9 cellular contexts compared by ENCODE assay signal in the genomic region with DNA sequence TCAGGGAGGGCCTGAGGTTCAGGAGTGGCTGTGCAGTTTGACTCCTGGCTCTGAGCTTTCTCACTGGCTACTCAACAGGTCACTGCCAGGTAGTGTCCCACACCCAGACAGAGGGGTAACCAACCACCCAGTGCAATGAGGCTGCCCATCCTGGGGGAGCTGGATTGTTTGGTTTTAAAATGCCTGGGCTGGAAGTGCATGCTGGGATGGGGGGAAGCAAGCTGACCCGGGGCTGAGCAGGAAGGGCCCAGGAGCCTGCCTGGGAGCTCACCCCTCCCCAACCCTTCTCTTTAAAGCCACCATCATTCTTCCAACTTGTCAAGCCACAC. TPM values are rescaled to one million over a fixed set of nuclear protein-coding genes. Genes with fewer than 3 reads are reported as not detected.
DNase-seq lines count a peak whose midpoint lies in the region; ATAC-seq and FAIRE-seq lines count a peak whose summit lies in the region.
"Had no signal": no experiment of that assay in that cellular context is flagged by ENCODE, and none has a peak within 500 bp of the region (broad histone marks: within the 10 kb centered on the region; RNA-seq: fewer than 3 reads in every experiment).

No MANE protein-coding gene starts in this region.

- H3K27me3 Mint-ChIP-seq in naive thymus-derived CD4-positive, alpha-beta T cell = peaks cover 0 to 24% (median 0%) of the 10 kb centered on the region in 5 donors

- intact Hi-C loops in naive thymus-derived CD4-positive, alpha-beta T cell (cut with micrococcal nuclease) = no loop called here

- no peak for FAIRE-seq in RCC 7860 (lab: Jason Lieb, UNC)

- peaks cover 0 to 24% (median 8%) of the 10 kb centered on the region in 7 donors for H3K4me1 Mint-ChIP-seq in naive thymus-derived CD4-positive, alpha-beta T cell

- peaks cover 7% of the 10 kb centered on the region in 2 donors for H3K4me1 ChIP-seq in naive thymus-derived CD4-positive, alpha-beta T cell (ENCODE audit: control insufficient read depth in 2 of 2, insufficient read depth in 2 of 2, low read length in 2 of 2)

- H3K36me3 Mint-ChIP-seq in naive thymus-derived CD4-positive, alpha-beta T cell = no peaks in the 10 kb centered on the region

- H3K27ac ChIP-seq in angular gyrus (ENCODE audit: low read depth, low read length) = peak overlapping the region; percentile 78
- H3K27ac ChIP-seq in naive thymus-derived CD4-positive, alpha-beta T cell (ENCODE audit: low read depth, low read length) = peak overlapping the region; percentile 56
- H3K27ac ChIP-seq: SK-N-MC had no signal

- peak; percentile 19 for ATAC-seq in GM21825 (IDR thresholded peaks at IDR 0.05; ENCODE audit: unreplicated experiment)
- ATAC-seq in naive thymus-derived CD4-positive, alpha-beta T cell = no peak
- ATAC-seq in GM21367 (IDR thresholded peaks at IDR 0.05; ENCODE audit: unreplicated experiment) = no peak
- ATAC-seq in HG02870 (IDR thresholded peaks at IDR 0.05; ENCODE audit: unreplicated experiment) = no peak

- POLR2A ChIA-PET in naive thymus-derived CD4-positive, alpha-beta T cell (lab: Charles Lee) = interaction anchor here (1.0 to 5.9 kb wide), 10 partner anchors 9 to 87 kb away, joined by 3 to 67 read pairs (median 12); a partner anchor contains a TSS

- CTCF ChIA-PET in naive thymus-derived CD4-positive, alpha-beta T cell (lab: Charles Lee) = interaction anchor here (0.6 to 7.3 kb wide), 16 partner anchors 28 to 425 kb away, joined by 3 to 110 read pairs (median 4); a partner anchor contains a TSS

- DNase-seq in AG08396 (ENCODE audit: low spot score) (peak; percentile 14), RCC 7860 (ENCODE audit: low spot score) (no peak), NCI-H187 (lab: John Stamatoyannopoulos, UW) (no peak)
- DNase-seq in naive thymus-derived CD4-positive, alpha-beta T cell = no peak

- peak overlapping the region; percentile 84 for H3K4me3 ChIP-seq in naive thymus-derived CD4-positive, alpha-beta T cell (ENCODE audit: low read length)
- H3K4me3 ChIP-seq: SK-N-MC had no signal

- H3K4me3 Mint-ChIP-seq in naive thymus-derived CD4-positive, alpha-beta T cell = peak overlapping the region; percentile 89 to 95 (median 92)

- H3K27me3 ChIP-seq in naive thymus-derived CD4-positive, alpha-beta T cell (ENCODE audit: control insufficient read depth in 2 of 2, insufficient read depth in 2 of 2, low read length in 2 of 2) = no peaks in the 10 kb centered on the region

- H3K9me3 Mint-ChIP-seq in naive thymus-derived CD4-positive, alpha-beta T cell = no peaks in the 10 kb centered on the region

- H3K36me3 ChIP-seq in naive thymus-derived CD4-positive, alpha-beta T cell (ENCODE audit: control insufficient read depth in 2 of 3, insufficient read depth in 3 of 3, low read length in 3 of 3) = no peaks in the 10 kb centered on the region

- peak overlapping the region; percentile 38 to 94 (median 83) for H3K27ac Mint-ChIP-seq in naive thymus-derived CD4-positive, alpha-beta T cell

- no peaks in the 10 kb centered on the region for H3K9me3 ChIP-seq in naive thymus-derived CD4-positive, alpha-beta T cell (ENCODE audit: control insufficient read depth in 2 of 3, low read length in 3 of 3)

RNA-seq across cellular contexts. Expression of a gene that starts 12.6 kb away (rescaled TPM):
- under 1 TPM in 1 of 5 experiments, not detected in 4; 0.37 TPM for total RNA-seq in naive thymus-derived CD4-positive, alpha-beta T cell
- polyA plus RNA-seq in naive thymus-derived CD4-positive, alpha-beta T cell = not detected

RNA-seq across cellular contexts. Expression of a gene that starts 28.3 kb away (rescaled TPM):
- 100 to 1,000 TPM in 4 of 5 experiments, 10 to 100 TPM in 1; 84.5 to 149 (median 128) TPM for total RNA-seq in naive thymus-derived CD4-positive, alpha-beta T cell
- polyA plus RNA-seq in naive thymus-derived CD4-positive, alpha-beta T cell = 10 to 100 TPM; 51.1 to 80.8 TPM
